21 cellular contexts compared by ENCODE assay signal in the genomic region with DNA sequence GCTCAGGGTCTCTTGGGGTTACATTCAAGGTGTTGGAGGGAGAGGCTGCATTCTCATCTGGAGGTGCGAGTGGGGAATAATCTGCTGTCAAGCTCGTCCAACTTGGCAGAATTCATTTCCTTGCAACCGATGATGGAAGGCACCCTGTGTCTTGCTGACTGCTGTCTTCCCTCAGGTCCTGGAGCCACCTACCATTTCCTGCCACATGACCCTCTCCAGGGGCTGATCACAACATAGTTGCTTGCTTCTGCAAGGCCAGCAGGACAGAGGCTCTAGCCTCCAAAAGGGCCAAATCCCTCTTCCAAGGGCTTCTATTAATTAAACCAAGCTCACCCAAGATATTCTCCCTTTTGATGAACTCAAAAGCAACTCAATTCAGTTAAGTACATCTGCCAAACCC. TPM values are rescaled to one million over a fixed set of nuclear protein-coding genes. Genes with fewer than 3 reads are reported as not detected.
DNase-seq lines count a peak whose midpoint lies in the region; ATAC-seq and TF ChIP-seq lines count a peak whose summit lies in the region.
"Had no signal": no experiment of that assay in that cellular context is flagged by ENCODE, and none has a peak within 500 bp of the region (broad histone marks: within the 10 kb centered on the region; RNA-seq: fewer than 3 reads in every experiment).

No MANE protein-coding gene starts in this region.

- H3K79me2 ChIP-seq in trophoblast cell (ENCODE audit: control insufficient read depth, insufficient read depth, low read length, poor library complexity), result no peaks in the 10 kb centered on the region

- no peak overlapping the region for H2BK5ac ChIP-seq in trophoblast cell (ENCODE audit: low read depth, low read length, poor library complexity)

- H4K91ac ChIP-seq in trophoblast cell (ENCODE audit: low read depth, low read length), result no peak overlapping the region

- H3K4me3 ChIP-seq in CD8-positive, alpha-beta T cell (ENCODE audit: low read depth, low read length), result no peak overlapping the region
- H3K4me3 ChIP-seq in trophoblast cell (ENCODE audit: low read depth, low read length), result no peak overlapping the region
- no peak overlapping the region for H3K4me3 ChIP-seq in left ventricle myocardium inferior
- H3K4me3 ChIP-seq: A549; BLaER1 treated with 17β-estradiol and CSF1 and Interleukin-3, amounts not matched to agents 10 nM and 100 nM; GM23338 had no signal

- no peak for DNase-seq in CD8-positive, alpha-beta T cell
- DNase-seq in trophoblast cell, result no peak
- DNase-seq in activated CD4-positive, alpha-beta T cell treated with anti-CD3 and anti-CD28 coated beads for 36 hours, result no peak
- no peak for DNase-seq in left ventricle myocardium inferior
- no peak for DNase-seq in stimulated activated CD4-positive, alpha-beta T cell treated with anti-CD3 and anti-CD28 coated beads, Interleukin-4, amount 100 ng/mL, for 4 hours
- DNase-seq: 8988T; BE2C; Calu3; CD4-positive, alpha-beta T cell; COR-L47; DMS79 treated with DMSO at 0.1 percent for 48 hours; GF-D8; H9 had no signal

- H3K4me1 ChIP-seq in CD8-positive, alpha-beta T cell (ENCODE audit: insufficient read depth, low read length), result no peaks in the 10 kb centered on the region
- peaks cover 2 to 5% of the 10 kb centered on the region in 2 experiments for H3K4me1 ChIP-seq in trophoblast cell (ENCODE audit: control insufficient read depth in 1 of 2, insufficient read depth in 2 of 2, low read length in 2 of 2)
- H3K4me1 ChIP-seq in left ventricle myocardium inferior, result no peaks in the 10 kb centered on the region
- H3K4me1 ChIP-seq: BE2C had no signal

- H3K18ac ChIP-seq in trophoblast cell (ENCODE audit: low read length), result no peak overlapping the region

- H3K9me3 Mint-ChIP-seq in CD8-positive, alpha-beta T cell, result no peaks in the 10 kb centered on the region
- no peaks in the 10 kb centered on the region for H3K9me3 Mint-ChIP-seq in dendritic cell treated with granulocyte-macrophage colony-stimulating factor and Interleukin-4, amounts not matched to agents 40 ng/mL and 50 ng/mL, for 4 days
- H3K9me3 Mint-ChIP-seq in activated CD4-positive, alpha-beta T cell treated with anti-CD3 and anti-CD28 coated beads for 36 hours (ENCODE audit: low read depth), result no peaks in the 10 kb centered on the region
- H3K9me3 Mint-ChIP-seq: CD14-positive monocyte; CD4-positive, alpha-beta T cell; H9 had no signal

- H2BK120ac ChIP-seq in trophoblast cell (ENCODE audit: insufficient read depth, low read length, poor library complexity), result peak overlapping the region; percentile 27

- intact Hi-C loops in CD8-positive, alpha-beta T cell (cut with DNase I, micrococcal nuclease), result loop anchor here in 1 of 2 experiments (2.0 kb wide), 1 partner anchor 13 kb away; a partner anchor contains a TSS
- intact Hi-C loops in dendritic cell treated with granulocyte-macrophage colony-stimulating factor and Interleukin-4, amounts not matched to agents 40 ng/mL and 50 ng/mL, for 4 days (cut with micrococcal nuclease), result loop anchor here (10.0 kb wide), 1 partner anchor 127 kb away; no protein-coding TSS in a partner anchor
- intact Hi-C loops in activated CD4-positive, alpha-beta T cell treated with anti-CD3 and anti-CD28 coated beads for 36 hours (cut with DNase I, micrococcal nuclease), result no loop called here
- intact Hi-C loops in left ventricle myocardium inferior (cut with micrococcal nuclease), result no loop called here

- no peak overlapping the region for H3K27ac ChIP-seq in CD8-positive, alpha-beta T cell (ENCODE audit: low read depth, low read length)
- H3K27ac ChIP-seq in trophoblast cell (ENCODE audit: low read depth, low read length), result no peak overlapping the region
- no peak overlapping the region for H3K27ac ChIP-seq in left ventricle myocardium inferior (replicated peaks)
- H3K27ac ChIP-seq: A549; BLaER1 treated with 17β-estradiol and CSF1 and Interleukin-3, amounts not matched to agents 10 nM and 100 nM had no signal

- CTCF ChIA-PET in CD8-positive, alpha-beta T cell (lab: Charles Lee), result interaction anchor here (1.0 to 1.4 kb wide), 3 partner anchors 11 to 134 kb away, joined by 3 to 4 read pairs (median 3); no protein-coding TSS in a partner anchor
- CTCF ChIA-PET in activated CD4-positive, alpha-beta T cell treated with anti-CD3 and anti-CD28 coated beads for 36 hours (lab: Charles Lee), result no interaction called here

- TF ChIP-seq CTCF in CD8-positive, alpha-beta T cell (IDR thresholded peaks at IDR 0.05), result no peak
- no peak for TF ChIP-seq CTCF in left ventricle myocardium inferior (IDR thresholded peaks at IDR 0.05; ENCODE audit: borderline replicate concordance)

- no peak for ATAC-seq in CD8-positive, alpha-beta T cell
- ATAC-seq in activated CD4-positive, alpha-beta T cell treated with anti-CD3 and anti-CD28 coated beads for 36 hours, result no peak
- ATAC-seq: GM23338 had no signal

- H3K23ac ChIP-seq in trophoblast cell (ENCODE audit: low read length), result no peak overlapping the region

- H3K36me3 ChIP-seq in CD8-positive, alpha-beta T cell (ENCODE audit: insufficient read depth, low read length), result no peaks in the 10 kb centered on the region
- H3K36me3 ChIP-seq in trophoblast cell (ENCODE audit: control insufficient read depth in 1 of 2, insufficient read depth in 2 of 2, low read length in 2 of 2), result peaks cover 0 to 3% of the 10 kb centered on the region in 2 experiments
- no peaks in the 10 kb centered on the region for H3K36me3 ChIP-seq in left ventricle myocardium inferior
- H3K36me3 ChIP-seq: BE2C had no signal

- H3K4me1 Mint-ChIP-seq in CD8-positive, alpha-beta T cell (ENCODE audit: low read depth), result no peaks in the 10 kb centered on the region
- H3K4me1 Mint-ChIP-seq in dendritic cell treated with granulocyte-macrophage colony-stimulating factor and Interleukin-4, amounts not matched to agents 40 ng/mL and 50 ng/mL, for 4 days (ENCODE audit: low read depth), result peaks cover 14% of the 10 kb centered on the region
- peaks cover 5% of the 10 kb centered on the region for H3K4me1 Mint-ChIP-seq in activated CD4-positive, alpha-beta T cell treated with anti-CD3 and anti-CD28 coated beads for 36 hours

- no peak overlapping the region for H4K8ac ChIP-seq in trophoblast cell (ENCODE audit: low read depth, low read length)

- peak overlapping the region; percentile 50 for H2BK12ac ChIP-seq in trophoblast cell (ENCODE audit: low read length)

- H3K14ac ChIP-seq in trophoblast cell (ENCODE audit: low read length), result no peak overlapping the region

- WGBS in trophoblast cell (ENCODE audit: extremely low coverage, insufficient coverage, insufficient read length), result no CpG with 5 or more reads among the region's 3 CpGs

- peak overlapping the region; percentile 45 for H3K27ac Mint-ChIP-seq in CD8-positive, alpha-beta T cell
- H3K27ac Mint-ChIP-seq in dendritic cell treated with granulocyte-macrophage colony-stimulating factor and Interleukin-4, amounts not matched to agents 40 ng/mL and 50 ng/mL, for 4 days, result peak overlapping the region; percentile 41
- no peak overlapping the region for H3K27ac Mint-ChIP-seq in activated CD4-positive, alpha-beta T cell treated with anti-CD3 and anti-CD28 coated beads for 36 hours
- H3K27ac Mint-ChIP-seq: CD4-positive, alpha-beta T cell; GM23338; H9 had no signal

- no peaks in the 10 kb centered on the region for H3K27me3 ChIP-seq in CD8-positive, alpha-beta T cell (ENCODE audit: insufficient read depth, low read length)
- H3K27me3 ChIP-seq in trophoblast cell (ENCODE audit: insufficient read depth, low read length) (no peaks in the 10 kb centered on the region), left ventricle myocardium inferior (ENCODE audit: low read depth) (no peaks in the 10 kb centered on the region)
- H3K27me3 ChIP-seq: BE2C; BLaER1 treated with 17β-estradiol and CSF1 and Interleukin-3, amounts not matched to agents 10 nM and 100 nM had no signal

- H3K4ac ChIP-seq in trophoblast cell (ENCODE audit: low read depth, low read length), result no peak overlapping the region

- no peak overlapping the region for H3K4me3 Mint-ChIP-seq in CD8-positive, alpha-beta T cell
- no peak overlapping the region for H3K4me3 Mint-ChIP-seq in dendritic cell treated with granulocyte-macrophage colony-stimulating factor and Interleukin-4, amounts not matched to agents 40 ng/mL and 50 ng/mL, for 4 days
- H3K4me3 Mint-ChIP-seq in activated CD4-positive, alpha-beta T cell treated with anti-CD3 and anti-CD28 coated beads for 36 hours, result no peak overlapping the region
- H3K4me3 Mint-ChIP-seq: CD14-positive monocyte; CD4-positive, alpha-beta T cell; GM23338; H9 had no signal

- no peak overlapping the region for H3K9ac ChIP-seq in trophoblast cell (ENCODE audit: low read length)

- H2AFZ ChIP-seq in trophoblast cell (ENCODE audit: insufficient read depth, low read length, poor library complexity), result no peak overlapping the region
- H2AFZ ChIP-seq: GM23338 had no signal

- H3K79me1 ChIP-seq in trophoblast cell (ENCODE audit: low read length), result peaks cover 2% of the 10 kb centered on the region

- no peak overlapping the region for H4K12ac ChIP-seq in trophoblast cell (ENCODE audit: low read depth, low read length)

- no peaks in the 10 kb centered on the region for H3K9me3 ChIP-seq in CD8-positive, alpha-beta T cell (ENCODE audit: low read length)
- H3K9me3 ChIP-seq in trophoblast cell (ENCODE audit: insufficient read depth, low read depth, low read length), result no peaks in the 10 kb centered on the region
- no peaks in the 10 kb centered on the region for H3K9me3 ChIP-seq in left ventricle myocardium inferior (replicated peaks)
- H3K9me3 ChIP-seq: A549; BE2C; BLaER1 treated with 17β-estradiol and CSF1 and Interleukin-3, amounts not matched to agents 10 nM and 100 nM had no signal

- H3K36me3 Mint-ChIP-seq in CD8-positive, alpha-beta T cell, result peaks cover 18% of the 10 kb centered on the region
- peaks cover 36% of the 10 kb centered on the region for H3K36me3 Mint-ChIP-seq in dendritic cell treated with granulocyte-macrophage colony-stimulating factor and Interleukin-4, amounts not matched to agents 40 ng/mL and 50 ng/mL, for 4 days (ENCODE audit: low read depth)
- peaks cover 11% of the 10 kb centered on the region for H3K36me3 Mint-ChIP-seq in activated CD4-positive, alpha-beta T cell treated with anti-CD3 and anti-CD28 coated beads for 36 hours (ENCODE audit: low read depth)

- no peaks in the 10 kb centered on the region for H3K27me3 Mint-ChIP-seq in CD8-positive, alpha-beta T cell (ENCODE audit: low read depth)
- no peaks in the 10 kb centered on the region for H3K27me3 Mint-ChIP-seq in dendritic cell treated with granulocyte-macrophage colony-stimulating factor and Interleukin-4, amounts not matched to agents 40 ng/mL and 50 ng/mL, for 4 days
- H3K27me3 Mint-ChIP-seq in activated CD4-positive, alpha-beta T cell treated with anti-CD3 and anti-CD28 coated beads for 36 hours, result no peaks in the 10 kb centered on the region
- H3K27me3 Mint-ChIP-seq: CD4-positive, alpha-beta T cell had no signal

- POLR2A ChIA-PET in CD8-positive, alpha-beta T cell (lab: Charles Lee), result interaction anchor here (1.4 kb wide), 1 partner anchor 16 kb away, joined by 4 read pairs; no protein-coding TSS in a partner anchor
- POLR2A ChIA-PET in activated CD4-positive, alpha-beta T cell treated with anti-CD3 and anti-CD28 coated beads for 36 hours (lab: Charles Lee), result interaction anchor here (0.7 kb wide), 1 partner anchor 15 kb away, joined by 3 read pairs; no protein-coding TSS in a partner anchor

- no peak overlapping the region for H3K4me2 ChIP-seq in trophoblast cell (ENCODE audit: low read length)
- H3K4me2 ChIP-seq: A549, GM23338 had no signal

- H2AK5ac ChIP-seq in trophoblast cell (ENCODE audit: low read length), result no peak overlapping the region

RNA-seq across cellular contexts. Expression of a gene that starts 14.2 kb away (rescaled TPM):
- total RNA-seq in CD8-positive, alpha-beta T cell, result 10 to 100 TPM; 70.6 to 70.8 TPM
- 402 and 424 TPM in 2 replicates for polyA plus RNA-seq in trophoblast cell (2013)
- 10 to 100 TPM; 45.1 to 47.6 TPM for total RNA-seq in activated CD4-positive, alpha-beta T cell treated with anti-CD3 and anti-CD28 coated beads for 36 hours
- total RNA-seq in left ventricle myocardium inferior, result 201 TPM

RNA-seq across cellular contexts. Expression of a gene that starts 15.3 kb away (rescaled TPM):
- total RNA-seq in CD8-positive, alpha-beta T cell, result 10 to 100 TPM; 64.4 to 68.2 TPM
- polyA plus RNA-seq in trophoblast cell (2013), result 4.5 and 4.7 TPM in 2 replicates
- 10 to 100 TPM; 21.8 to 26.5 TPM for total RNA-seq in activated CD4-positive, alpha-beta T cell treated with anti-CD3 and anti-CD28 coated beads for 36 hours
- total RNA-seq in left ventricle myocardium inferior, result 17.3 TPM

RNA-seq across cellular contexts. Expression of a gene that starts 56.1 kb away (rescaled TPM):
- not detected for total RNA-seq in CD8-positive, alpha-beta T cell
- 20.7 and 22.5 TPM in 2 replicates for polyA plus RNA-seq in trophoblast cell (2013)
- total RNA-seq in activated CD4-positive, alpha-beta T cell treated with anti-CD3 and anti-CD28 coated beads for 36 hours, result under 1 TPM; 0.23 to 0.47 TPM
- not detected for total RNA-seq in left ventricle myocardium inferior
- total RNA-seq: CD4-positive, alpha-beta T cell; Daoy; G401; H4 had no signal
- polyA plus RNA-seq: CD14-positive monocyte had no signal
